16 cellular contexts compared by ENCODE assay signal in genomic region chr2:17558053-17558452, GRCh38. TPM values are rescaled to one million over a fixed set of nuclear protein-coding genes. Genes with fewer than 3 reads are reported as not detected.
"Had no signal": no experiment of that assay in that cellular context is flagged by ENCODE, and none has a peak within 500 bp of the region (broad histone marks: within the 10 kb centered on the region; RNA-seq: fewer than 3 reads in every experiment).

No MANE protein-coding gene starts in this region.

- H3K9me3 ChIP-seq: right atrium auricular region, spleen had no signal

- H3K27ac ChIP-seq: right atrium auricular region, spleen had no signal

- H3K4me3 Mint-ChIP-seq: activated naive CD8-positive, alpha-beta T cell treated with anti-CD3 and anti-CD28 coated beads, Interleukin-2, amount 10 ng/mL, durations not matched to agents 7 days and 5 days; stimulated activated memory B cell treated with anti-CD40 and anti-IgM and Interleukin-4, amounts not matched to agents 10 μg/mL and 1 μg/mL and 100 μg/mL, for 72 hours had no signal

- H3K9me3 Mint-ChIP-seq: activated naive CD8-positive, alpha-beta T cell treated with anti-CD3 and anti-CD28 coated beads, Interleukin-2, amount 10 ng/mL, durations not matched to agents 7 days and 5 days; stimulated activated memory B cell treated with anti-CD40 and anti-IgM and Interleukin-4, amounts not matched to agents 10 μg/mL and 1 μg/mL and 100 μg/mL, for 72 hours had no signal

- H3K36me3 Mint-ChIP-seq: activated naive CD8-positive, alpha-beta T cell treated with anti-CD3 and anti-CD28 coated beads, Interleukin-2, amount 10 ng/mL, durations not matched to agents 7 days and 5 days; stimulated activated memory B cell treated with anti-CD40 and anti-IgM and Interleukin-4, amounts not matched to agents 10 μg/mL and 1 μg/mL and 100 μg/mL, for 72 hours had no signal

- H3K27me3 Mint-ChIP-seq: stimulated activated memory B cell treated with anti-CD40 and anti-IgM and Interleukin-4, amounts not matched to agents 10 μg/mL and 1 μg/mL and 100 μg/mL, for 72 hours had no signal

- H3K4me3 ChIP-seq: right atrium auricular region, spleen had no signal

- H3K4me1 ChIP-seq: right atrium auricular region, spleen had no signal

- H3K4me1 Mint-ChIP-seq: activated naive CD8-positive, alpha-beta T cell treated with anti-CD3 and anti-CD28 coated beads, Interleukin-2, amount 10 ng/mL, durations not matched to agents 7 days and 5 days; stimulated activated memory B cell treated with anti-CD40 and anti-IgM and Interleukin-4, amounts not matched to agents 10 μg/mL and 1 μg/mL and 100 μg/mL, for 72 hours had no signal

- H3K36me3 ChIP-seq: right atrium auricular region, spleen had no signal

- H3K27me3 ChIP-seq: right atrium auricular region, spleen had no signal

- H3K27ac Mint-ChIP-seq: activated naive CD8-positive, alpha-beta T cell treated with anti-CD3 and anti-CD28 coated beads, Interleukin-2, amount 10 ng/mL, durations not matched to agents 7 days and 5 days; stimulated activated memory B cell treated with anti-CD40 and anti-IgM and Interleukin-4, amounts not matched to agents 10 μg/mL and 1 μg/mL and 100 μg/mL, for 72 hours had no signal

- DNase-seq: activated CD4-positive, alpha-beta T cell treated with anti-CD3 and anti-CD28 coated beads for 1 hour; activated CD4-positive, alpha-beta T cell treated with anti-CD3 and anti-CD28 coated beads, Interleukin-2, amount 50 U/mL, for 48 hours; activated CD8-positive, alpha-beta memory T cell treated with anti-CD3 and anti-CD28 coated beads, Interleukin-2, amount 50 U/mL, for 4 hours; activated naive CD8-positive, alpha-beta T cell treated with anti-CD3 and anti-CD28 coated beads, Interleukin-2, amount 10 ng/mL, durations not matched to agents 7 days and 5 days; aorta; effector CD8-positive, alpha-beta T cell; islet precursor cell; left ventricle myocardium superior; spleen; stimulated activated CD4-positive, alpha-beta T cell treated with anti-CD3 and anti-CD28 coated beads, Interleukin-1b, Interleukin-23, amount 100 ng/mL, for 48 hours; trophoblast cell had no signal

- ATAC-seq: left ventricle myocardium superior; stimulated activated memory B cell treated with anti-CD40 and anti-IgM and Interleukin-4, amounts not matched to agents 10 μg/mL and 1 μg/mL and 100 μg/mL, for 72 hours had no signal

RNA-seq across cellular contexts. Expression of gene VSNL1, which starts 17.6 kb away (rescaled TPM):
- total RNA-seq: activated naive CD8-positive, alpha-beta T cell treated with anti-CD3 and anti-CD28 coated beads, Interleukin-2, amount 10 ng/mL, durations not matched to agents 7 days and 5 days; aorta; epithelial cell of proximal tubule; posterior vena cava; spleen; subcutaneous adipose tissue had no signal
- polyA plus RNA-seq: aorta had no signal

RNA-seq across cellular contexts. Expression of gene RAD51AP2, which starts 39.8 kb away (rescaled TPM):
- total RNA-seq: activated naive CD8-positive, alpha-beta T cell treated with anti-CD3 and anti-CD28 coated beads, Interleukin-2, amount 10 ng/mL, durations not matched to agents 7 days and 5 days; aorta; epithelial cell of proximal tubule; posterior vena cava; spleen; subcutaneous adipose tissue had no signal
- polyA plus RNA-seq: spleen had no signal
